ENCODE assay signal across 15 cellular contexts in genomic region chr5:150400327-150401075, GRCh38. TPM values are rescaled to one million over a fixed set of nuclear protein-coding genes. Genes with fewer than 3 reads are reported as not detected.
DNase-seq lines count a peak whose midpoint lies in the region; ATAC-seq and TF ChIP-seq lines count a peak whose summit lies in the region.
"Had no signal": no experiment of that assay in that cellular context is flagged by ENCODE, and none has a peak within 500 bp of the region (broad histone marks: within the 10 kb centered on the region; RNA-seq: fewer than 3 reads in every experiment).

No MANE protein-coding gene starts in this region.

- peaks cover 99% of the 10 kb centered on the region for H3K36me3 ChIP-seq in OCI-LY7 (ENCODE audit: insufficient read depth, low read length)

- no peak for ATAC-seq in stimulated activated naive CD8-positive, alpha-beta T cell treated with anti-CD3 and anti-CD28 coated beads, Interleukin-15, amount 100 ng/mL, for 72 hours
- ATAC-seq in GM18511 (IDR thresholded peaks at IDR 0.05; ENCODE audit: unreplicated experiment): no peak
- ATAC-seq in GM21528 (IDR thresholded peaks at IDR 0.05; ENCODE audit: low FRiP score, unreplicated experiment): no peak

- intact Hi-C loops in OCI-LY7 (cut with micrococcal nuclease; ENCODE audit: unreplicated experiment): no loop called here
- intact Hi-C loops in dendritic cell treated with granulocyte-macrophage colony-stimulating factor and Interleukin-4, amounts not matched to agents 40 ng/mL and 50 ng/mL, for 4 days (cut with micrococcal nuclease): no loop called here

- H2AFZ ChIP-seq in OCI-LY7 (ENCODE audit: low read length): no peak overlapping the region

- H3K4me1 Mint-ChIP-seq in stimulated activated naive CD8-positive, alpha-beta T cell treated with anti-CD3 and anti-CD28 coated beads, Interleukin-15, Interleukin-2, amounts not matched to agents 100 ng/mL and 50 ng/mL, for 24 hours (ENCODE audit: low read depth): no peaks in the 10 kb centered on the region
- no peaks in the 10 kb centered on the region for H3K4me1 Mint-ChIP-seq in stimulated activated naive CD8-positive, alpha-beta T cell treated with anti-CD3 and anti-CD28 coated beads, Interleukin-15, amount 100 ng/mL, for 72 hours
- peaks cover 55% of the 10 kb centered on the region for H3K4me1 Mint-ChIP-seq in dendritic cell treated with granulocyte-macrophage colony-stimulating factor and Interleukin-4, amounts not matched to agents 40 ng/mL and 50 ng/mL, for 4 days (ENCODE audit: low read depth)

- no peak overlapping the region for H3K4me3 ChIP-seq in OCI-LY7 (ENCODE audit: low read depth, low read length, poor library complexity, severe bottlenecking)
- H3K4me3 ChIP-seq: adrenal gland had no signal

- BruUV-seq in OCI-LY7 (replicated peaks; lab: Mats Ljungman, UMichigan): no TSS peak

- peak overlapping the region; percentile 28 for H3K27ac Mint-ChIP-seq in stimulated activated naive CD8-positive, alpha-beta T cell treated with anti-CD3 and anti-CD28 coated beads, Interleukin-15, Interleukin-2, amounts not matched to agents 100 ng/mL and 50 ng/mL, for 24 hours
- no peak overlapping the region for H3K27ac Mint-ChIP-seq in stimulated activated naive CD8-positive, alpha-beta T cell treated with anti-CD3 and anti-CD28 coated beads, Interleukin-15, amount 100 ng/mL, for 72 hours
- H3K27ac Mint-ChIP-seq in dendritic cell treated with granulocyte-macrophage colony-stimulating factor and Interleukin-4, amounts not matched to agents 40 ng/mL and 50 ng/mL, for 4 days: peak overlapping the region; percentile 99

- no peak for TF ChIP-seq CTCF in OCI-LY7 (conservative IDR thresholded peaks at IDR 0.05; ENCODE audit: low read length)

- no peak overlapping the region for H3K4me3 Mint-ChIP-seq in stimulated activated naive CD8-positive, alpha-beta T cell treated with anti-CD3 and anti-CD28 coated beads, Interleukin-15, Interleukin-2, amounts not matched to agents 100 ng/mL and 50 ng/mL, for 24 hours
- no peak overlapping the region for H3K4me3 Mint-ChIP-seq in stimulated activated naive CD8-positive, alpha-beta T cell treated with anti-CD3 and anti-CD28 coated beads, Interleukin-15, amount 100 ng/mL, for 72 hours
- no peak overlapping the region for H3K4me3 Mint-ChIP-seq in dendritic cell treated with granulocyte-macrophage colony-stimulating factor and Interleukin-4, amounts not matched to agents 40 ng/mL and 50 ng/mL, for 4 days

- peaks cover 5% of the 10 kb centered on the region; the same call in 1 of the 2 replicates for H3K79me2 ChIP-seq in OCI-LY7 (ENCODE audit: insufficient read depth, low read depth, low read length)

- H3K4me1 ChIP-seq in OCI-LY7 (ENCODE audit: insufficient read depth, low read length, poor library complexity, severe bottlenecking): peaks cover 34% of the 10 kb centered on the region

- no peaks in the 10 kb centered on the region for H3K9me2 ChIP-seq in OCI-LY7 (ENCODE audit: insufficient read depth, low read length)

- H3K9me3 Mint-ChIP-seq in stimulated activated naive CD8-positive, alpha-beta T cell treated with anti-CD3 and anti-CD28 coated beads, Interleukin-15, Interleukin-2, amounts not matched to agents 100 ng/mL and 50 ng/mL, for 24 hours: no peaks in the 10 kb centered on the region
- H3K9me3 Mint-ChIP-seq in stimulated activated naive CD8-positive, alpha-beta T cell treated with anti-CD3 and anti-CD28 coated beads, Interleukin-15, amount 100 ng/mL, for 72 hours: no peaks in the 10 kb centered on the region
- no peaks in the 10 kb centered on the region for H3K9me3 Mint-ChIP-seq in dendritic cell treated with granulocyte-macrophage colony-stimulating factor and Interleukin-4, amounts not matched to agents 40 ng/mL and 50 ng/mL, for 4 days

- H4K20me1 ChIP-seq in OCI-LY7 (ENCODE audit: insufficient read depth, low read length): peaks cover 5% of the 10 kb centered on the region; the same call in 1 of the 2 replicates

- H3K27me3 Mint-ChIP-seq in stimulated activated naive CD8-positive, alpha-beta T cell treated with anti-CD3 and anti-CD28 coated beads, Interleukin-15, Interleukin-2, amounts not matched to agents 100 ng/mL and 50 ng/mL, for 24 hours: no peaks in the 10 kb centered on the region
- no peaks in the 10 kb centered on the region for H3K27me3 Mint-ChIP-seq in stimulated activated naive CD8-positive, alpha-beta T cell treated with anti-CD3 and anti-CD28 coated beads, Interleukin-15, amount 100 ng/mL, for 72 hours
- no peaks in the 10 kb centered on the region for H3K27me3 Mint-ChIP-seq in dendritic cell treated with granulocyte-macrophage colony-stimulating factor and Interleukin-4, amounts not matched to agents 40 ng/mL and 50 ng/mL, for 4 days

- POLR2A ChIA-PET in OCI-LY7 (lab: Charles Lee): interaction anchor here (0.9 to 4.8 kb wide), 4 partner anchors 10 to 55 kb away, joined by 3 to 33 read pairs (median 12); partner anchors contain the start of gene CD74

- peaks cover 53% of the 10 kb centered on the region for H3K36me3 Mint-ChIP-seq in stimulated activated naive CD8-positive, alpha-beta T cell treated with anti-CD3 and anti-CD28 coated beads, Interleukin-15, Interleukin-2, amounts not matched to agents 100 ng/mL and 50 ng/mL, for 24 hours (ENCODE audit: low read depth)
- peaks cover 97% of the 10 kb centered on the region for H3K36me3 Mint-ChIP-seq in dendritic cell treated with granulocyte-macrophage colony-stimulating factor and Interleukin-4, amounts not matched to agents 40 ng/mL and 50 ng/mL, for 4 days (ENCODE audit: low read depth)

- no peak overlapping the region for H3K4me2 ChIP-seq in OCI-LY7 (ENCODE audit: low read length)

- peak overlapping the region; percentile 36 for H3K27ac ChIP-seq in OCI-LY7 (ENCODE audit: low read depth, low read length, poor library complexity, severe bottlenecking)
- H3K27ac ChIP-seq: adrenal gland had no signal

- CTCF ChIA-PET in OCI-LY7 (lab: Charles Lee; ENCODE audit: unreplicated experiment): interaction anchor here (0.6 to 0.8 kb wide), 3 partner anchors 10 to 145 kb away, joined by 3 to 4 read pairs (median 4); no protein-coding TSS in a partner anchor

- H3K9me3 ChIP-seq in OCI-LY7 (ENCODE audit: low read length): no peaks in the 10 kb centered on the region
- H3K9me3 ChIP-seq: adrenal gland had no signal

- no peak for DNase-seq in stimulated activated naive CD8-positive, alpha-beta T cell treated with anti-CD3 and anti-CD28 coated beads, Interleukin-15, amount 100 ng/mL, for 72 hours
- peak; percentile 33 for DNase-seq in OCI-LY7 (ENCODE audit: low spot score)
- DNase-seq in glomerular visceral epithelial cell (ENCODE audit: extremely low spot score): no peak
- no peak for DNase-seq in activated CD4-positive, alpha-beta T cell treated with anti-CD3 and anti-CD28 coated beads for 48 hours
- DNase-seq: activated CD4-positive, alpha-beta T cell treated with anti-CD3 and anti-CD28 coated beads, Interleukin-2, amount 50 U/mL, for 1 hour; adrenal gland; foreskin fibroblast; GF-D8; GOT3; MM.1S; stimulated activated naive CD4-positive, alpha-beta T cell had no signal

RNA-seq across cellular contexts. Expression of gene CD74, which starts 12.2 kb away (rescaled TPM):
- 2,446 and 3,686 TPM in 2 replicates for total RNA-seq in OCI-LY7 (2014; rRNA removed; shearing (Covaris generic))
- total RNA-seq in OCI-LY7 (2022): 1,759 and 1,769 TPM in 2 replicates

RNA-seq across cellular contexts. Expression of gene TCOF1, which starts 43.0 kb away (rescaled TPM):
- 61.3 and 62.9 TPM in 2 replicates for total RNA-seq in OCI-LY7 (2014; rRNA removed; shearing (Covaris generic))
- total RNA-seq in OCI-LY7 (2022): 104 and 108 TPM in 2 replicates

RNA-seq across cellular contexts. Expression of gene RPS14, which starts 49.0 kb away (rescaled TPM):
- 2,281 and 2,351 TPM in 2 replicates for total RNA-seq in OCI-LY7 (2014; rRNA removed; shearing (Covaris generic))
- 2,284 and 2,304 TPM in 2 replicates for total RNA-seq in OCI-LY7 (2022)

Comparison
In these comparisons a context has a peak if more than half of its experiments do, and no peak if none do; other contexts are left out.
1. H3K27ac Mint-ChIP-seq: peak in stimulated activated naive CD8-positive, alpha-beta T cell treated with anti-CD3 and anti-CD28 coated beads, Interleukin-15, Interleukin-2, amounts not matched to agents 100 ng/mL and 50 ng/mL, for 24 hours (single experiment) and dendritic cell treated with granulocyte-macrophage colony-stimulating factor and Interleukin-4, amounts not matched to agents 40 ng/mL and 50 ng/mL, for 4 days (single experiment); none in stimulated activated naive CD8-positive, alpha-beta T cell treated with anti-CD3 and anti-CD28 coated beads, Interleukin-15, amount 100 ng/mL, for 72 hours (0 of 2).